Comparison of ENCODE assay signal across 9 cellular contexts in genomic region chr11:10657308-10658271, GRCh38. TPM values are rescaled to one million over a fixed set of nuclear protein-coding genes. Genes with fewer than 3 reads are reported as not detected.
DNase-seq lines count a peak whose midpoint lies in the region; ATAC-seq and TF ChIP-seq lines count a peak whose summit lies in the region.
"Had no signal": no experiment of that assay in that cellular context is flagged by ENCODE, and none has a peak within 500 bp of the region (broad histone marks: within the 10 kb centered on the region; RNA-seq: fewer than 3 reads in every experiment).

No MANE protein-coding gene starts in this region.

- TF ChIP-seq CTCF in breast epithelium (IDR thresholded peaks at IDR 0.05) = no peak
- TF ChIP-seq CTCF in MCF 10A (IDR thresholded peaks at IDR 0.05; ENCODE audit: unreplicated experiment) = no peak

- intact Hi-C loops in breast epithelium (cut with DNase I; ENCODE audit: low total_unique reads) = no loop called here
- intact Hi-C loops in MCF 10A (cut with micrococcal nuclease) = no loop called here

- no peak for TF ChIP-seq POLR2A in breast epithelium (IDR thresholded peaks at IDR 0.05)

- peak overlapping the region; percentile 67 to 87 for H3K27ac ChIP-seq in breast epithelium
- peak overlapping the region; percentile 82 for H3K27ac ChIP-seq in muscle layer of duodenum (ENCODE audit: low read length)

- H3K4me1 Mint-ChIP-seq in MCF 10A (ENCODE audit: insufficient read depth, unreplicated experiment) = peaks cover 12% of the 10 kb centered on the region
- H3K4me1 Mint-ChIP-seq: activated naive CD4-positive, alpha-beta T cell treated with anti-CD3 and anti-CD28 coated beads, Interleukin-2, amount 50 U/mL, for 24 hours had no signal

- H3K9me3 Mint-ChIP-seq in MCF 10A (ENCODE audit: unreplicated experiment) = no peaks in the 10 kb centered on the region
- H3K9me3 Mint-ChIP-seq: activated naive CD4-positive, alpha-beta T cell treated with anti-CD3 and anti-CD28 coated beads, Interleukin-2, amount 50 U/mL, for 24 hours had no signal

- CTCF ChIA-PET in MCF 10A (lab: Yijun Ruan, JAX) = interaction anchor here (0.7 to 2.2 kb wide), 5 partner anchors 10 to 254 kb away, joined by 3 to 8 read pairs (median 5); partner anchors contain the start of gene LYVE1

- H3K4me3 ChIP-seq in breast epithelium = peak overlapping the region in 2 of 3 donors; percentile 6 to 40
- H3K4me3 ChIP-seq in muscle layer of duodenum (ENCODE audit: low read depth in 1 of 2, low read length in 2 of 2) = peak overlapping the region in 1 of 2 donors; percentile 36

- ATAC-seq in HG03280 (IDR thresholded peaks at IDR 0.05; ENCODE audit: unreplicated experiment) = peak; percentile 48

- BruUV-seq in MCF 10A (replicated peaks; lab: Mats Ljungman, UMichigan) = no TSS peak

- no peak overlapping the region for H3K27ac Mint-ChIP-seq in MCF 10A (ENCODE audit: low read depth, unreplicated experiment)
- H3K27ac Mint-ChIP-seq: activated naive CD4-positive, alpha-beta T cell treated with anti-CD3 and anti-CD28 coated beads, Interleukin-2, amount 50 U/mL, for 24 hours had no signal

- H3K4me3 Mint-ChIP-seq in MCF 10A (ENCODE audit: unreplicated experiment) = no peak overlapping the region
- H3K4me3 Mint-ChIP-seq: activated naive CD4-positive, alpha-beta T cell treated with anti-CD3 and anti-CD28 coated beads, Interleukin-2, amount 50 U/mL, for 24 hours had no signal

- no peaks in the 10 kb centered on the region for H3K27me3 Mint-ChIP-seq in MCF 10A (ENCODE audit: insufficient read depth, unreplicated experiment)
- H3K27me3 Mint-ChIP-seq: activated naive CD4-positive, alpha-beta T cell treated with anti-CD3 and anti-CD28 coated beads, Interleukin-2, amount 50 U/mL, for 24 hours had no signal

- POLR2A ChIA-PET in MCF 10A (lab: Yijun Ruan, JAX) = interaction anchor here (0.6 kb wide), 2 partner anchors 379 to 804 kb away, joined by 3 read pairs; no protein-coding TSS in a partner anchor

- DNase-seq in breast epithelium (ENCODE audit: low spot score in 2 of 2) (no peak), MCF 10A (ENCODE audit: unreplicated experiment) (no peak), astrocyte of the hippocampus (ENCODE audit: low read depth, low spot score) (peak; percentile 74), SIG-M5 treated with dmso at 0.1 percent for 504 hours (lab: John Stamatoyannopoulos, UW; ENCODE audit: unreplicated experiment) (no peak), KBM-7 (no peak), Ammon's horn (ENCODE audit: low spot score) (no peak)

- in situ Hi-C loops in KBM-7 (cut with MboI; ENCODE audit: low pct_unique_long_range_greater_than_20kb, low sequenced_read_pairs) = no loop called here

- H3K36me3 ChIP-seq in breast epithelium (no peaks in the 10 kb centered on the region), muscle layer of duodenum (ENCODE audit: control insufficient read depth in 1 of 2, insufficient read depth in 2 of 2, low read length in 2 of 2) (no peaks in the 10 kb centered on the region)

- H3K4me1 ChIP-seq in breast epithelium (peaks cover 0 to 8% of the 10 kb centered on the region in 2 donors), muscle layer of duodenum (ENCODE audit: control insufficient read depth in 1 of 2, insufficient read depth in 2 of 2, low read length in 2 of 2) (peaks cover 52 to 57% of the 10 kb centered on the region in 2 donors)

- H3K27me3 ChIP-seq in breast epithelium = no peaks in the 10 kb centered on the region
- no peaks in the 10 kb centered on the region for H3K27me3 ChIP-seq in muscle layer of duodenum (ENCODE audit: low read depth, low read length)

- H3K9me3 ChIP-seq in breast epithelium = no peaks in the 10 kb centered on the region
- H3K9me3 ChIP-seq in muscle layer of duodenum (ENCODE audit: control insufficient read depth in 1 of 2, low read length in 2 of 2) = no peaks in the 10 kb centered on the region

- no peaks in the 10 kb centered on the region for H3K36me3 Mint-ChIP-seq in MCF 10A (ENCODE audit: insufficient read depth, unreplicated experiment)
- H3K36me3 Mint-ChIP-seq: activated naive CD4-positive, alpha-beta T cell treated with anti-CD3 and anti-CD28 coated beads, Interleukin-2, amount 50 U/mL, for 24 hours had no signal

RNA-seq across cellular contexts. Expression of gene IRAG1, which starts 36.0 kb away (rescaled TPM):
- total RNA-seq in breast epithelium (10 to 100 TPM; 10.1 to 16.1 (median 13.2) TPM), MCF 10A (2022) (0.07 TPM in 1 of 2 replicates, not detected in the other)

Comparison
In these comparisons a context has a peak if more than half of its experiments do, and no peak if none do; other contexts are left out.
1. RNA of gene IRAG1, which starts 36.0 kb away (total RNA-seq): 10.1 to 16.1 TPM in breast epithelium; 0.07 TPM in MCF 10A; every median in the first group is over 10 times any median in the second.